Comparison of ENCODE assay signal across 28 cellular contexts in genomic region chr18:21490745-21491144, GRCh38.
"Had no signal": no experiment of that assay in that cellular context is flagged by ENCODE, and none has a peak within 500 bp of the region (broad histone marks: within the 10 kb centered on the region; RNA-seq: fewer than 3 reads in every experiment).

No MANE protein-coding gene starts in this region.

- H3K4me3 ChIP-seq: breast epithelium, gastrocnemius medialis, psoas muscle, right atrium auricular region, stomach, tibial nerve had no signal

- H3K27me3 Mint-ChIP-seq: activated CD8-positive, alpha-beta T cell treated with anti-CD3 and anti-CD28 coated beads for 36 hours; activated T-helper 17 cell treated with anti-CD3 and anti-CD28 coated beads, Interleukin-2, amount 50 U/mL, for 72 hours had no signal

- DNase-seq: activated CD4-positive, alpha-beta T cell treated with anti-CD3 and anti-CD28 coated beads for 1 hour; activated CD4-positive, alpha-beta T cell treated with anti-CD3 and anti-CD28 coated beads, Interleukin-2, amount 10 ng/mL, durations not matched to agents 7 days and 5 days; activated CD8-positive, alpha-beta T cell treated with anti-CD3 and anti-CD28 coated beads for 36 hours; activated gamma-delta T cell treated with Interleukin-2 at 50 U/mL for 16 hours; activated naive CD4-positive, alpha-beta T cell treated with anti-CD3 and anti-CD28 coated beads, Interleukin-2, amount 50 U/mL, for 16 hours; activated T-cell treated with anti-CD3 and anti-CD28 coated beads, Interleukin-2, amount 50 U/mL, for 4 hours; amygdala; effector memory CD4-positive, alpha-beta T cell; gastrocnemius medialis; glutamatergic neuron; midbrain; naive thymus-derived CD4-positive, alpha-beta T cell; nucleus accumbens; psoas muscle; stimulated activated CD4-positive, alpha-beta T cell treated with anti-CD3 and anti-CD28 coated beads, Interleukin-15, amount 100 ng/mL, for 24 hours; stimulated activated CD4-positive, alpha-beta T cell treated with anti-CD3 and anti-CD28 coated beads, Interleukin-2, amount 100 ng/mL, for 24 hours; stimulated activated naive B cell treated with anti-CD40 and anti-IgM and Interleukin-4, amounts not matched to agents 10 μg/mL and 1 μg/mL and 100 μg/mL, for 72 hours; stomach; T-helper 2 cell had no signal

- H3K27ac Mint-ChIP-seq: activated CD4-positive, alpha-beta T cell treated with anti-CD3 and anti-CD28 coated beads, Interleukin-2, amount 10 ng/mL, durations not matched to agents 7 days and 5 days; activated CD8-positive, alpha-beta T cell treated with anti-CD3 and anti-CD28 coated beads for 36 hours; activated T-helper 17 cell treated with anti-CD3 and anti-CD28 coated beads, Interleukin-2, amount 50 U/mL, for 72 hours; memory B cell; naive thymus-derived CD4-positive, alpha-beta T cell; stimulated activated naive B cell treated with anti-CD40 and anti-IgM and Interleukin-4, amounts not matched to agents 10 μg/mL and 1 μg/mL and 100 μg/mL, for 72 hours; WTC11 had no signal

- H3K36me3 Mint-ChIP-seq: memory B cell; naive thymus-derived CD4-positive, alpha-beta T cell; stimulated activated naive B cell treated with anti-CD40 and anti-IgM and Interleukin-4, amounts not matched to agents 10 μg/mL and 1 μg/mL and 100 μg/mL, for 72 hours; WTC11 had no signal

- H3K4me3 Mint-ChIP-seq: activated CD4-positive, alpha-beta T cell treated with anti-CD3 and anti-CD28 coated beads, Interleukin-2, amount 10 ng/mL, durations not matched to agents 7 days and 5 days; activated CD8-positive, alpha-beta T cell treated with anti-CD3 and anti-CD28 coated beads for 36 hours; activated T-cell treated with anti-CD3 and anti-CD28 coated beads, Interleukin-2, amount 50 U/mL, for 4 hours; activated T-helper 17 cell treated with anti-CD3 and anti-CD28 coated beads, Interleukin-2, amount 50 U/mL, for 72 hours; central memory CD8-positive, alpha-beta T cell; memory B cell; naive thymus-derived CD4-positive, alpha-beta T cell; neural crest cell; stimulated activated naive B cell treated with anti-CD40 and anti-IgM and Interleukin-4, amounts not matched to agents 10 μg/mL and 1 μg/mL and 100 μg/mL, for 72 hours; WTC11 had no signal

- H3K27ac ChIP-seq: breast epithelium, gastrocnemius medialis, parathyroid adenoma, psoas muscle, right atrium auricular region, stomach, tibial nerve had no signal

- H3K9me3 Mint-ChIP-seq: activated CD4-positive, alpha-beta T cell treated with anti-CD3 and anti-CD28 coated beads, Interleukin-2, amount 10 ng/mL, durations not matched to agents 7 days and 5 days; activated CD8-positive, alpha-beta T cell treated with anti-CD3 and anti-CD28 coated beads for 36 hours; activated T-cell treated with anti-CD3 and anti-CD28 coated beads, Interleukin-2, amount 50 U/mL, for 4 hours; activated T-helper 17 cell treated with anti-CD3 and anti-CD28 coated beads, Interleukin-2, amount 50 U/mL, for 72 hours; central memory CD8-positive, alpha-beta T cell; memory B cell; naive thymus-derived CD4-positive, alpha-beta T cell; neural crest cell; stimulated activated naive B cell treated with anti-CD40 and anti-IgM and Interleukin-4, amounts not matched to agents 10 μg/mL and 1 μg/mL and 100 μg/mL, for 72 hours; WTC11 had no signal

- ATAC-seq: activated CD8-positive, alpha-beta T cell treated with anti-CD3 and anti-CD28 coated beads for 36 hours; activated T-cell treated with anti-CD3 and anti-CD28 coated beads, Interleukin-2, amount 50 U/mL, for 4 hours; activated T-helper 17 cell treated with anti-CD3 and anti-CD28 coated beads, Interleukin-2, amount 50 U/mL, for 72 hours; gastrocnemius medialis; naive thymus-derived CD4-positive, alpha-beta T cell; psoas muscle; stimulated activated naive B cell treated with anti-CD40 and anti-IgM and Interleukin-4, amounts not matched to agents 10 μg/mL and 1 μg/mL and 100 μg/mL, for 72 hours; WTC11 had no signal

- H3K4me1 Mint-ChIP-seq: activated CD4-positive, alpha-beta T cell treated with anti-CD3 and anti-CD28 coated beads, Interleukin-2, amount 10 ng/mL, durations not matched to agents 7 days and 5 days; activated T-helper 17 cell treated with anti-CD3 and anti-CD28 coated beads, Interleukin-2, amount 50 U/mL, for 72 hours; central memory CD8-positive, alpha-beta T cell; memory B cell; stimulated activated naive B cell treated with anti-CD40 and anti-IgM and Interleukin-4, amounts not matched to agents 10 μg/mL and 1 μg/mL and 100 μg/mL, for 72 hours had no signal
